In genomic region chr12:53217049-53217929, GRCh38 we compare ENCODE assay signal across 8 cellular contexts. TPM values are rescaled to one million over a fixed set of nuclear protein-coding genes. Genes with fewer than 3 reads are reported as not detected.
DNase-seq lines count a peak whose midpoint lies in the region; ATAC-seq and TF ChIP-seq lines count a peak whose summit lies in the region.

No MANE protein-coding gene starts in this region.

- intact Hi-C loops in ascending aorta (cut with DNase I) (no loop called here), left lung (cut with DNase I) (no loop called here)

- no peaks in the 10 kb centered on the region for H3K9me3 ChIP-seq in ascending aorta
- no peaks in the 10 kb centered on the region for H3K9me3 ChIP-seq in left lung
- H3K9me3 ChIP-seq in upper lobe of left lung: no peaks in the 10 kb centered on the region

- H3K4me3 ChIP-seq in ascending aorta (peak overlapping the region; percentile 85 to 90), left lung (peak overlapping the region in 1 of 2 donors; percentile 71), upper lobe of left lung (peak overlapping the region in 2 of 4 donors; percentile 77 to 83)

- peak; percentile 37 for DNase-seq in LHCN-M2 (ENCODE audit: low read depth)
- DNase-seq in ascending aorta (ENCODE audit: low spot score in 2 of 2): peak in 1 of 2 donors; percentile 77
- peak; percentile 81 to 93 for DNase-seq in left lung
- peak; percentile 63 to 71 for DNase-seq in upper lobe of left lung
- DNase-seq in activated CD4-positive, CD25-positive, alpha-beta regulatory T cell (lab: John Stamatoyannopoulos, UW): no peak
- no peak for DNase-seq in NCI-H748 treated with DMSO at 0.1 percent for 48 hours (lab: John Stamatoyannopoulos, UW)

- H3K4me1 ChIP-seq in ascending aorta (peaks cover 11 to 28% of the 10 kb centered on the region in 2 donors), left lung (peaks cover 25 to 87% of the 10 kb centered on the region in 2 donors), upper lobe of left lung (peaks cover 62 to 92% (median 69%) of the 10 kb centered on the region in 4 donors)

- WGBS in upper lobe of left lung, 2 donors: 39 to 45% methylated on average over 12 to 20 of the region's 20 CpGs

- TF ChIP-seq CTCF in 22Rv1 (IDR thresholded peaks at IDR 0.05) (no peak), ascending aorta (IDR thresholded peaks at IDR 0.05) (no peak), left lung (IDR thresholded peaks at IDR 0.05) (no peak), upper lobe of left lung (IDR thresholded peaks at IDR 0.05) (no peak)

- H3K27me3 ChIP-seq in ascending aorta: no peaks in the 10 kb centered on the region
- peaks cover 0 to 15% of the 10 kb centered on the region in 2 donors for H3K27me3 ChIP-seq in left lung
- no peaks in the 10 kb centered on the region for H3K27me3 ChIP-seq in upper lobe of left lung

- H3K27ac ChIP-seq in 22Rv1: 0 out of 2 replicates have a peak overlapping the region, but pooled peaks have one; percentile 18
- peak overlapping the region; percentile 80 to 96 for H3K27ac ChIP-seq in ascending aorta
- H3K27ac ChIP-seq in left lung: peak overlapping the region; percentile 97 to 99
- peak overlapping the region; percentile 98 to 100 (median 99) for H3K27ac ChIP-seq in upper lobe of left lung

- peak in 1 of 4 donors; percentile 58 for TF ChIP-seq EP300 in upper lobe of left lung (IDR thresholded peaks at IDR 0.05)

- H3K36me3 ChIP-seq in ascending aorta: peaks cover 27 to 30% of the 10 kb centered on the region in 2 donors
- peaks cover 0 to 21% of the 10 kb centered on the region in 2 donors for H3K36me3 ChIP-seq in left lung
- peaks cover 0 to 30% (median 26%) of the 10 kb centered on the region in 4 donors for H3K36me3 ChIP-seq in upper lobe of left lung

- ATAC-seq in left lung: no peak
- ATAC-seq in upper lobe of left lung (ENCODE audit: low FRiP score in 2 of 2): no peak
- ATAC-seq in GM21825 (IDR thresholded peaks at IDR 0.05; ENCODE audit: unreplicated experiment): no peak

- TF ChIP-seq POLR2A in upper lobe of left lung (IDR thresholded peaks at IDR 0.05): no peak

RNA-seq across cellular contexts. Expression of gene ITGB7, which starts 10.2 kb away (rescaled TPM):
- total RNA-seq in LHCN-M2 (2014; rRNA removed) (not detected in 2 replicates), ascending aorta (1.6 TPM), left lung (10 to 100 TPM in 1 of 2 donors, 1 to 10 TPM in 1; 3.8 to 10.9 TPM), upper lobe of left lung (10 to 100 TPM in 1 of 6 donors, 1 to 10 TPM in 5; 3.1 to 12.9 (median 4.7) TPM)
- 0.04 TPM for polyA plus RNA-seq in LHCN-M2 (2012)

RNA-seq across cellular contexts. Expression of gene RARG, which starts 14.7 kb away (rescaled TPM):
- total RNA-seq in LHCN-M2 (2014; rRNA removed): 16.9 and 17.1 TPM in 2 replicates
- polyA plus RNA-seq in LHCN-M2 (2012): 18.2 TPM
- total RNA-seq in ascending aorta: 29.8 TPM
- total RNA-seq in left lung: 10 to 100 TPM; 38.2 to 38.6 TPM
- total RNA-seq in upper lobe of left lung: 10 to 100 TPM; 21.2 to 43.0 (median 32.1) TPM

RNA-seq across cellular contexts. Expression of gene CSAD, which starts 36.6 kb away (rescaled TPM):
- 5.2 and 6.1 TPM in 2 replicates for total RNA-seq in LHCN-M2 (2014; rRNA removed)
- 3.5 TPM for polyA plus RNA-seq in LHCN-M2 (2012)
- total RNA-seq in ascending aorta: 30.7 TPM
- total RNA-seq in left lung: 10 to 100 TPM; 33.1 to 36.3 TPM
- 100 to 1,000 TPM in 1 of 6 donors, 10 to 100 TPM in 5; 19.8 to 164 (median 28.6) TPM for total RNA-seq in upper lobe of left lung

RNA-seq across cellular contexts. Expression of gene ZNF740, which starts 36.8 kb away (rescaled TPM):
- total RNA-seq in LHCN-M2 (2014; rRNA removed) (7.4 and 10.5 TPM in 2 replicates), ascending aorta (5.9 TPM), left lung (10 to 100 TPM; 34.6 to 39.2 TPM), upper lobe of left lung (10 to 100 TPM in 5 of 6 donors, 1 to 10 TPM in 1; 9.6 to 52.4 (median 24.0) TPM)
- 5.0 TPM for polyA plus RNA-seq in LHCN-M2 (2012)

RNA-seq across cellular contexts. Expression of gene ESPL1, which starts 50.8 kb away (rescaled TPM):
- total RNA-seq in LHCN-M2 (2014; rRNA removed): 14.8 and 18.2 TPM in 2 replicates
- 4.9 TPM for polyA plus RNA-seq in LHCN-M2 (2012)
- not detected for total RNA-seq in ascending aorta
- 1 to 10 TPM; 2.8 to 4.1 TPM for total RNA-seq in left lung
- 1 to 10 TPM; 1.5 to 5.3 (median 2.1) TPM for total RNA-seq in upper lobe of left lung

Comparison
In these comparisons a context has a peak if more than half of its experiments do, and no peak if none do; other contexts are left out.
1. H3K27ac ChIP-seq: peak in every context shown above with its lines; median percentile 99 in upper lobe of left lung; 98 in left lung; 88 in ascending aorta; 18 in 22Rv1.
2. DNase-seq: peak in LHCN-M2 (single experiment), left lung (2 of 2) and upper lobe of left lung (2 of 2); none in activated CD4-positive, CD25-positive, alpha-beta regulatory T cell (0 of 4) and NCI-H748 treated with DMSO at 0.1 percent for 48 hours (single experiment).